Comparison of ENCODE assay signal across 2 cellular contexts in genomic region chr3:51389423-51390183, GRCh38.
TF ChIP-seq lines count a peak whose summit lies in the region.

No MANE protein-coding gene starts in this region.

TF ChIP-seq in IMR-90, 13 proteins besides CTCF, POLR2A, EP300 and RAD21:
- no peak for TF ChIP-seq CHD1 (IDR thresholded peaks at IDR 0.05; ENCODE audit: low read depth, low read length)
- TF ChIP-seq SMC3 (IDR thresholded peaks at IDR 0.05; ENCODE audit: low read depth, low read length) = peak; percentile 34; the same call in 1 of the 2 replicates

TF ChIP-seq in WTC11, 78 proteins besides CTCF, POLR2A, EP300 and RAD21:
- TF ChIP-seq STAT6 (CRISPR knock-in tag; conservative IDR thresholded peaks at IDR 0.05; ENCODE audit: low read depth) (no peak), SP1 (CRISPR knock-in tag; conservative IDR thresholded peaks at IDR 0.05) (0 out of 2 replicates have a peak, but pooled peaks have one; percentile 25)
